Comparison of ENCODE assay signal across 25 cellular contexts in the genomic region with DNA sequence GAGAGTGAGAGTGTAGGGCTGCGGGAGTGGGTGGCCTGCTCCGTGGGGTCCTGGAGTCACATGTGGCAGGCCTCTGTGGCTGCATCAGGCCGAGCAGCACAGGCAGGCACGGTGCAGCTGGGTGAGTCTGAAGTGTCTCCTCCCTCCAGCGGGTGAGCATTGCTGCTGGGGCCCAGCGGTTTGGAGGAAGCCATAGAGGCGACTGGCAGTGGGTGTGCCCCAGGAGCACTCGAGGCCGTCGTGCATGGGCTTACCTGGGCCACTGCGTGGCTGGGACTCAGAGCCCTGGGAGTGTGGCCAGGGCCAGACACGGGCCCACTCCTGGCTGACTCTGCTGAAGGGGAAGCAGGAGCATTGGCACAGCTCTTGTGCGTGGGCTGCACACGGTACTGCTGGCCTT. TPM values are rescaled to one million over a fixed set of nuclear protein-coding genes. Genes with fewer than 3 reads are reported as not detected.
DNase-seq lines count a peak whose midpoint lies in the region; ATAC-seq, FAIRE-seq and TF ChIP-seq lines count a peak whose summit lies in the region.
"Had no signal": no experiment of that assay in that cellular context is flagged by ENCODE, and none has a peak within 500 bp of the region (broad histone marks: within the 10 kb centered on the region; RNA-seq: fewer than 3 reads in every experiment).

No MANE protein-coding gene starts in this region.

- TF ChIP-seq CTCF in HepG2 (CRISPR knock-in tag; IDR thresholded peaks at IDR 0.05) (no peak), right lobe of liver (IDR thresholded peaks at IDR 0.05) (no peak), thyroid gland (IDR thresholded peaks at IDR 0.05) (no peak), GM13976 (IDR thresholded peaks at IDR 0.05; ENCODE audit: borderline replicate concordance, control extremely low read depth, extremely low read depth, insufficient read depth, missing control alignments) (no peak)

- H3K27me3 ChIP-seq in HepG2 (ENCODE audit: control insufficient read depth in 1 of 2, insufficient read depth in 2 of 2, low read length in 2 of 2) = no peaks in the 10 kb centered on the region
- peaks cover 0 to 7% of the 10 kb centered on the region in 2 donors for H3K27me3 ChIP-seq in right lobe of liver
- peaks cover 0 to 51% of the 10 kb centered on the region in 2 experiments for H3K27me3 ChIP-seq in mesenchymal stem cell (ENCODE audit: control insufficient read depth in 1 of 2, insufficient read depth in 1 of 2, low read length in 2 of 2)
- no peaks in the 10 kb centered on the region for H3K27me3 ChIP-seq in thyroid gland

- no peak overlapping the region for H3K23ac ChIP-seq in mesenchymal stem cell (ENCODE audit: low read length in 2 of 2)

- POLR2A ChIA-PET in HepG2 (lab: Yijun Ruan, JAX) = no interaction called here

- H2BK15ac ChIP-seq in mesenchymal stem cell (ENCODE audit: low read depth, poor library complexity, severe bottlenecking) = no peak overlapping the region

- no peak overlapping the region for H2BK12ac ChIP-seq in mesenchymal stem cell (ENCODE audit: low read length in 2 of 2)

- H3K4ac ChIP-seq in mesenchymal stem cell (ENCODE audit: low read depth in 1 of 2, low read length in 2 of 2) = no peak overlapping the region

- CTCF ChIA-PET in HepG2 (lab: Yijun Ruan, JAX; ENCODE audit: low intra/inter-chr PET ratio, low total read pairs) = no interaction called here

- no peak for TF ChIP-seq POLR2A in HepG2 (IDR thresholded peaks at IDR 0.05; ENCODE audit: insufficient read depth in 1 of 2, low read depth in 2 of 2, low read length in 2 of 2)
- no peak for TF ChIP-seq POLR2A in right lobe of liver (IDR thresholded peaks at IDR 0.05)
- no peak for TF ChIP-seq POLR2A in thyroid gland (IDR thresholded peaks at IDR 0.05)

- peaks cover 12% of the 10 kb centered on the region for H3K4me1 ChIP-seq in HepG2 (ENCODE audit: insufficient read depth, low read length)
- H3K4me1 ChIP-seq in right lobe of liver = no peaks in the 10 kb centered on the region
- peaks cover 18% of the 10 kb centered on the region for H3K4me1 ChIP-seq in mesenchymal stem cell (ENCODE audit: control insufficient read depth, insufficient read depth, low read depth, low read length)
- no peaks in the 10 kb centered on the region for H3K4me1 ChIP-seq in thyroid gland

- H2AK5ac ChIP-seq in mesenchymal stem cell (ENCODE audit: low read length, severe bottlenecking) = no peak overlapping the region

- 7% methylated on average over 3 of the region's 14 CpGs for WGBS in HepG2 (ENCODE audit: low lambda C conversion rate)
- 80% methylated on average over 2 of the region's 14 CpGs for WGBS in right lobe of liver (ENCODE audit: insufficient coverage, low coverage, low lambda C conversion rate, missing lambda C conversion rate)
- WGBS in mesenchymal stem cell = 96% methylated on average over 14 of the region's 14 CpGs
- 70% methylated on average over 2 of the region's 14 CpGs; no CpG with 5 or more reads in 1 of the 2 donors for WGBS in thyroid gland, 2 donors

- no peak overlapping the region for H3K18ac ChIP-seq in mesenchymal stem cell (ENCODE audit: low read depth in 1 of 2, low read length in 2 of 2)

- no peak for TF ChIP-seq RAD21 in HepG2 (CRISPR knock-in tag; IDR thresholded peaks at IDR 0.05)

- H3K79me2 ChIP-seq in HepG2 (ENCODE audit: insufficient read depth, low read length) = no peaks in the 10 kb centered on the region

- in situ Hi-C loops in HepG2 (cut with HindIII; ENCODE audit: extremely low pct_ligation_motif_present, low pct_unique_long_range_greater_than_20kb) (no loop called here), GM13976 (cut with MboI; ENCODE audit: low sequenced_read_pairs, unreplicated experiment) (no loop called here)

- no peak overlapping the region for H3K9ac ChIP-seq in HepG2 (ENCODE audit: insufficient read depth, low read depth, low read length)
- H3K9ac ChIP-seq in mesenchymal stem cell (ENCODE audit: low read length) = no peak overlapping the region
- H3K9ac ChIP-seq: BLaER1 treated with 17β-estradiol and CSF1 and Interleukin-3, amounts not matched to agents 10 nM and 100 nM had no signal

- TF ChIP-seq EP300 in HepG2 (IDR thresholded peaks at IDR 0.05; ENCODE audit: low read depth in 2 of 2, low read length in 2 of 2) (no peak), HepG2 (CRISPR knock-in tag; IDR thresholded peaks at IDR 0.05; ENCODE audit: borderline replicate concordance) (no peak)

- no TSS peak for BruUV-seq in HepG2 (replicated peaks; lab: Mats Ljungman, UMichigan)

- H2AFZ ChIP-seq in HepG2 (ENCODE audit: low read length) (no peak overlapping the region), mesenchymal stem cell (ENCODE audit: low read depth, low read length) (no peak overlapping the region)

- no peak overlapping the region for H3K14ac ChIP-seq in mesenchymal stem cell (ENCODE audit: low read length in 2 of 2)

- DNase-seq in HepG2 (ENCODE audit: low spot score) = no peak
- DNase-seq in right lobe of liver = no peak
- DNase-seq in mesenchymal stem cell = no peak
- DNase-seq in thyroid gland = peak; percentile 22 to 29
- no peak for DNase-seq in GM13976 (ENCODE audit: low spot score)
- DNase-seq in left lobe of liver (ENCODE audit: low spot score) = no peak
- DNase-seq: AML-193; CD4-positive, alpha-beta T cell; CD8-positive, alpha-beta memory T cell; COR-L47; DMS 273 treated with DMSO at 0.1 percent for 48 hours; DMS153; DMS53; DMS79; DND-41; EL; GDM1 had no signal

- ATAC-seq in HepG2 (peak; percentile 49), right lobe of liver (no peak), left lobe of liver (no peak)
- ATAC-seq: A549, GM12878 had no signal

- intact Hi-C loops in HepG2 (cut with micrococcal nuclease; ENCODE audit: unreplicated experiment) (no loop called here), right lobe of liver (cut with DNase I) (no loop called here), thyroid gland (cut with DNase I) (no loop called here)

- H2BK120ac ChIP-seq in mesenchymal stem cell (ENCODE audit: low read depth, low read length) = no peak overlapping the region

- no peak overlapping the region for H3K27ac ChIP-seq in HepG2 (ENCODE audit: extremely low read length, insufficient read depth, low read length)
- no peak overlapping the region for H3K27ac ChIP-seq in right lobe of liver
- H3K27ac ChIP-seq in mesenchymal stem cell (ENCODE audit: low read length, poor library complexity, severe bottlenecking) = no peak overlapping the region
- no peak overlapping the region for H3K27ac ChIP-seq in thyroid gland
- H3K27ac ChIP-seq: 22Rv1; A549; BLaER1 treated with 17β-estradiol and CSF1 and Interleukin-3, amounts not matched to agents 10 nM and 100 nM; C4-2B had no signal

- no peak overlapping the region for H2BK5ac ChIP-seq in mesenchymal stem cell (ENCODE audit: low read depth, low read length, poor library complexity, severe bottlenecking)

- peak overlapping the region; percentile 57 for H3K4me2 ChIP-seq in HepG2 (ENCODE audit: low read depth, low read length)
- H3K4me2 ChIP-seq in mesenchymal stem cell (ENCODE audit: low read length, poor library complexity, severe bottlenecking) = no peak overlapping the region
- H3K4me2 ChIP-seq: A549; BLaER1 treated with 17β-estradiol and CSF1 and Interleukin-3, amounts not matched to agents 10 nM and 100 nM had no signal

- FAIRE-seq in HepG2 (lab: Jason Lieb, UNC) = no peak
- FAIRE-seq: A549, GM12878, GM12892, GM19239 had no signal

- H4K20me1 ChIP-seq in HepG2 (ENCODE audit: insufficient read depth, low read length) = no peaks in the 10 kb centered on the region

- no peaks in the 10 kb centered on the region for H3K36me3 ChIP-seq in HepG2 (replicated peaks in 1 of 2; ENCODE audit: control insufficient read depth in 1 of 2, insufficient read depth in 2 of 2, low read length in 2 of 2)
- H3K36me3 ChIP-seq in right lobe of liver = no peaks in the 10 kb centered on the region
- peaks cover 0 to 4% of the 10 kb centered on the region in 2 experiments for H3K36me3 ChIP-seq in mesenchymal stem cell (ENCODE audit: control insufficient read depth in 1 of 2, insufficient read depth in 2 of 2, low read depth in 1 of 2, low read length in 2 of 2)
- no peaks in the 10 kb centered on the region for H3K36me3 ChIP-seq in thyroid gland
- H3K36me3 ChIP-seq: BLaER1 treated with 17β-estradiol and CSF1 and Interleukin-3, amounts not matched to agents 10 nM and 100 nM had no signal

- H3K9me3 ChIP-seq in HepG2 (ENCODE audit: low read length) = no peaks in the 10 kb centered on the region
- H3K9me3 ChIP-seq in right lobe of liver = no peaks in the 10 kb centered on the region
- H3K9me3 ChIP-seq in mesenchymal stem cell (ENCODE audit: control insufficient read depth, low read length) = no peaks in the 10 kb centered on the region
- no peaks in the 10 kb centered on the region for H3K9me3 ChIP-seq in thyroid gland
- H3K9me3 ChIP-seq: A549; BLaER1 treated with 17β-estradiol and CSF1 and Interleukin-3, amounts not matched to agents 10 nM and 100 nM had no signal

- H3K79me1 ChIP-seq in mesenchymal stem cell (replicated peaks; ENCODE audit: low read length, poor library complexity, severe bottlenecking) = peaks cover 2% of the 10 kb centered on the region

- no peak overlapping the region for H4K8ac ChIP-seq in mesenchymal stem cell (ENCODE audit: low read length)

- H3K4me3 ChIP-seq in HepG2 (replicated peaks in 1 of 3; ENCODE audit: insufficient read depth in 1 of 3, low read depth in 2 of 3, low read length in 3 of 3) (no peak overlapping the region), right lobe of liver (no peak overlapping the region), mesenchymal stem cell (ENCODE audit: insufficient read depth in 1 of 2, low read depth in 1 of 2, low read length in 2 of 2) (no peak overlapping the region), thyroid gland (replicated peaks in 1 of 3) (no peak overlapping the region)
- H3K4me3 ChIP-seq: A549; BLaER1 treated with 17β-estradiol and CSF1 and Interleukin-3, amounts not matched to agents 10 nM and 100 nM; GM12878 had no signal

- H4K91ac ChIP-seq in mesenchymal stem cell (ENCODE audit: low read length) = peak overlapping the region; percentile 39

RNA-seq across cellular contexts. Expression of a gene that starts 10.6 kb away (rescaled TPM):
- total RNA-seq in HepG2 (2016; rRNA removed; fragmentation: Illumina TruSeq; extraction: Trizol) (1.6 and 1.9 TPM in 2 replicates), right lobe of liver (1 to 10 TPM in 1 of 6 experiments, under 1 TPM in 5; 0.61 to 1.7 (median 0.83) TPM), thyroid gland (10 to 100 TPM; 23.2 to 70.4 (median 39.0) TPM), left lobe of liver (0.96 TPM)
- total RNA-seq in HepG2 (2016; cell fraction: cytosol; rRNA removed; fragmentation: Illumina TruSeq; extraction: Trizol; ENCODE audit: low read depth) = 0.18 and 0.30 TPM in 2 replicates
- total RNA-seq in HepG2 (2016; cell fraction: insoluble cytoplasmic fraction; rRNA removed; fragmentation: Illumina TruSeq; extraction: Trizol) = 1.7 and 1.8 TPM in 2 replicates
- total RNA-seq in HepG2 (2016; cell fraction: membrane; rRNA removed; fragmentation: Illumina TruSeq; extraction: Trizol) = 0.96 and 1.2 TPM in 2 replicates
- total RNA-seq in HepG2 (2016; cell fraction: nucleus; rRNA removed; fragmentation: Illumina TruSeq; extraction: Trizol) = 0.85 and 0.87 TPM in 2 replicates
- 2.9 and 3.4 TPM in 2 replicates for polyA plus RNA-seq in HepG2 (2011; rRNA removed)
- 2.3 and 2.5 TPM in 2 replicates for polyA plus RNA-seq in HepG2 (2011; cell fraction: cytosol; rRNA removed)
- polyA plus RNA-seq in HepG2 (2011; cell fraction: nucleus; rRNA removed) = 2.2 and 2.3 TPM in 2 replicates
- 1.1 and 1.9 TPM in 2 replicates for polyA plus RNA-seq in HepG2 (2012)
- 0.24 and 0.28 TPM in 2 replicates for polyA plus RNA-seq in HepG2 (2016; cell fraction: cytosol; fragmentation: Illumina TruSeq; extraction: Trizol; ENCODE audit: low read depth)
- 1.7 and 1.8 TPM in 2 replicates for polyA plus RNA-seq in HepG2 (2016; cell fraction: insoluble cytoplasmic fraction; fragmentation: Illumina TruSeq; extraction: Trizol; ENCODE audit: low read depth)
- 0.86 and 1.1 TPM in 2 replicates for polyA plus RNA-seq in HepG2 (2016; cell fraction: membrane; fragmentation: Illumina TruSeq; extraction: Trizol; ENCODE audit: low read depth)
- polyA plus RNA-seq in HepG2 (2016; cell fraction: nucleus; fragmentation: Illumina TruSeq; extraction: Trizol; ENCODE audit: insufficient read depth, low read depth) = 1.4 and 1.7 TPM in 2 replicates
- polyA minus RNA-seq in HepG2 (2011; rRNA and poly(A)+ RNA removed; ENCODE audit: low replicate concordance) = 1.2 and 5.8 TPM in 2 replicates
- 0.79 and 0.99 TPM in 2 replicates for polyA minus RNA-seq in HepG2 (2011; cell fraction: cytosol; rRNA and poly(A)+ RNA removed)
- polyA minus RNA-seq in HepG2 (2011; cell fraction: nucleus; rRNA and poly(A)+ RNA removed) = 0.75 and 0.90 TPM in 2 replicates
- polyA plus RNA-seq in mesenchymal stem cell (2013, experiment 1 of 2) = 1.9 TPM
- 1.7 TPM for polyA plus RNA-seq in mesenchymal stem cell (2013, experiment 2 of 2)
- total RNA-seq: G401 had no signal

Comparison
In these comparisons a context has a peak if more than half of its experiments do, and no peak if none do; other contexts are left out.
1. DNase-seq: peak in thyroid gland (2 of 2); none in HepG2 (single experiment), right lobe of liver (0 of 3), mesenchymal stem cell (single experiment), GM13976 (single experiment) and left lobe of liver (single experiment).
2. RNA of a gene that starts 10.6 kb away (total RNA-seq): 23.2 to 70.4 TPM in thyroid gland; 0.18 to 1.9 TPM in HepG2, 0.96 TPM in left lobe of liver (single experiment) and 0.61 to 1.7 TPM in right lobe of liver; every median in the first group is over 4 times any median in the second.